In the genomic region with DNA sequence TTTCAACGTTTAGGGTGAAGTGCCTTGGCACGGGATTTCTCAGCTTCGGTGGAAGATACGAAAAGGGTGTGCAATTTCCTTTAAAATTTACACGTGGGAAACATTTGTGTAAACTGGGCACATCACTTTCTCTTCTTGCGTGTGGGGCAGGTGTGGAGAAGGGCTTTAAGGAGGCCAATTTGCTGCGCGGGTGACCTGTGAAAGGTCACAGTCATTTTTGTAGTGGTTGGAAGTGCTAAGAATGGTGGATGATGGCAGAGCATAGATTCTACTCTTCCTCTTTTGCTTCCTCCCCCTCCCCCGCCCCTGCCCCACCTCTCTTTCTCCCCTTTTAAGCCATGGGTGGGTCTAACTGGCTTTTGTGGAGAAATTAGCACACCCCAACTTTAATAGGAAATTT, we compare ENCODE assay signal across 10 cellular contexts. TPM values are rescaled to one million over a fixed set of nuclear protein-coding genes. Genes with fewer than 3 reads are reported as not detected.
DNase-seq lines count a peak whose midpoint lies in the region; ATAC-seq, FAIRE-seq and TF ChIP-seq lines count a peak whose summit lies in the region.
"Had no signal": no experiment of that assay in that cellular context is flagged by ENCODE, and none has a peak within 500 bp of the region (broad histone marks: within the 10 kb centered on the region; RNA-seq: fewer than 3 reads in every experiment).

No MANE protein-coding gene starts in this region.

- no peak for TF ChIP-seq CTCF in left ventricle myocardium inferior (IDR thresholded peaks at IDR 0.05; ENCODE audit: borderline replicate concordance)
- no peak for TF ChIP-seq CTCF in mesothelial cell of epicardium (IDR thresholded peaks at IDR 0.05; ENCODE audit: unreplicated experiment)
- TF ChIP-seq CTCF in vagina (IDR thresholded peaks at IDR 0.05), result no peak

- H3K4me1 ChIP-seq in left ventricle myocardium inferior, result peaks cover 26% of the 10 kb centered on the region
- peaks cover 23% of the 10 kb centered on the region for H3K4me1 ChIP-seq in vagina

- peak overlapping the region; percentile 64 for H3K4me3 ChIP-seq in left ventricle myocardium inferior
- peak overlapping the region; percentile 34 to 35 for H3K4me3 ChIP-seq in vagina
- H3K4me3 ChIP-seq: SK-N-MC had no signal

- intact Hi-C loops in left ventricle myocardium inferior (cut with micrococcal nuclease) (no loop called here), cardiac septum (cut with DNase I) (no loop called here), vagina (cut with DNase I) (no loop called here)

- peaks cover 1% of the 10 kb centered on the region for H3K36me3 Mint-ChIP-seq in central memory CD8-positive, alpha-beta T cell (ENCODE audit: insufficient read depth)
- peaks cover 3% of the 10 kb centered on the region for H3K36me3 Mint-ChIP-seq in mesothelial cell of epicardium

- H3K27me3 ChIP-seq in left ventricle myocardium inferior (ENCODE audit: low read depth) (peaks cover 61% of the 10 kb centered on the region), vagina (no peaks in the 10 kb centered on the region)

- H3K36me3 ChIP-seq in left ventricle myocardium inferior (no peaks in the 10 kb centered on the region), vagina (no peaks in the 10 kb centered on the region)
- H3K36me3 ChIP-seq: adrenal gland had no signal

- no peak for ATAC-seq in central memory CD8-positive, alpha-beta T cell (replicated peaks; ENCODE audit: extremely low read depth, poor library complexity, severe bottlenecking)
- no peak for ATAC-seq in HG03378 (IDR thresholded peaks at IDR 0.05; ENCODE audit: unreplicated experiment)

- H3K9me3 ChIP-seq in left ventricle myocardium inferior (replicated peaks), result no peaks in the 10 kb centered on the region
- H3K9me3 ChIP-seq in vagina, result no peaks in the 10 kb centered on the region
- H3K9me3 ChIP-seq: adrenal gland had no signal

- no peaks in the 10 kb centered on the region for H3K9me3 Mint-ChIP-seq in central memory CD8-positive, alpha-beta T cell
- no peaks in the 10 kb centered on the region for H3K9me3 Mint-ChIP-seq in mesothelial cell of epicardium

- FAIRE-seq in urothelium cell line (lab: Jason Lieb, UNC), result no peak

- H3K4me1 Mint-ChIP-seq in central memory CD8-positive, alpha-beta T cell, result peaks cover 7% of the 10 kb centered on the region
- peaks cover 33% of the 10 kb centered on the region for H3K4me1 Mint-ChIP-seq in mesothelial cell of epicardium

- H3K27ac ChIP-seq in left ventricle myocardium inferior (replicated peaks), result no peak overlapping the region
- no peak overlapping the region for H3K27ac ChIP-seq in vagina
- H3K27ac ChIP-seq: adrenal gland, SK-N-MC had no signal

- TF ChIP-seq POLR2A in vagina (IDR thresholded peaks at IDR 0.05), result no peak

- peaks cover 12% of the 10 kb centered on the region for H3K27me3 Mint-ChIP-seq in central memory CD8-positive, alpha-beta T cell
- peaks cover 67% of the 10 kb centered on the region for H3K27me3 Mint-ChIP-seq in mesothelial cell of epicardium (ENCODE audit: low read depth)

- H3K4me3 Mint-ChIP-seq in central memory CD8-positive, alpha-beta T cell, result peak overlapping the region; percentile 62
- H3K4me3 Mint-ChIP-seq in mesothelial cell of epicardium, result peak overlapping the region; percentile 75

- H3K27ac Mint-ChIP-seq in central memory CD8-positive, alpha-beta T cell (ENCODE audit: low read depth), result no peak overlapping the region
- H3K27ac Mint-ChIP-seq in mesothelial cell of epicardium, result no peak overlapping the region

- DNase-seq in left ventricle myocardium inferior (no peak), cardiac septum (ENCODE audit: low spot score) (no peak), mesothelial cell of epicardium (ENCODE audit: low spot score in 2 of 2, unreplicated experiment in 2 of 2) (no peak), vagina (ENCODE audit: extremely low spot score in 2 of 2) (no peak), urothelium cell line (ENCODE audit: low spot score) (no peak)
- no peak for DNase-seq in central memory CD8-positive, alpha-beta T cell (ENCODE audit: low spot score in 2 of 2)
- no peak for DNase-seq in NK-92 treated with Interleukin-12 subunit alpha and Interleukin-12 subunit beta, amount 100 ng/mL, for 24 hours (lab: John Stamatoyannopoulos, UW)

RNA-seq across cellular contexts. Expression of gene SLITRK5, which starts 7.2 kb away (rescaled TPM):
- 0.03 TPM for total RNA-seq in left ventricle myocardium inferior
- total RNA-seq in cardiac septum, result 0.05 TPM
- total RNA-seq in mesothelial cell of epicardium, result 2.3 to 2.7 TPM (median 2.4 TPM) in 3 replicates
- total RNA-seq in vagina, result 0.74 TPM
